ENCODE assay signal across 8 cellular contexts in the genomic region with DNA sequence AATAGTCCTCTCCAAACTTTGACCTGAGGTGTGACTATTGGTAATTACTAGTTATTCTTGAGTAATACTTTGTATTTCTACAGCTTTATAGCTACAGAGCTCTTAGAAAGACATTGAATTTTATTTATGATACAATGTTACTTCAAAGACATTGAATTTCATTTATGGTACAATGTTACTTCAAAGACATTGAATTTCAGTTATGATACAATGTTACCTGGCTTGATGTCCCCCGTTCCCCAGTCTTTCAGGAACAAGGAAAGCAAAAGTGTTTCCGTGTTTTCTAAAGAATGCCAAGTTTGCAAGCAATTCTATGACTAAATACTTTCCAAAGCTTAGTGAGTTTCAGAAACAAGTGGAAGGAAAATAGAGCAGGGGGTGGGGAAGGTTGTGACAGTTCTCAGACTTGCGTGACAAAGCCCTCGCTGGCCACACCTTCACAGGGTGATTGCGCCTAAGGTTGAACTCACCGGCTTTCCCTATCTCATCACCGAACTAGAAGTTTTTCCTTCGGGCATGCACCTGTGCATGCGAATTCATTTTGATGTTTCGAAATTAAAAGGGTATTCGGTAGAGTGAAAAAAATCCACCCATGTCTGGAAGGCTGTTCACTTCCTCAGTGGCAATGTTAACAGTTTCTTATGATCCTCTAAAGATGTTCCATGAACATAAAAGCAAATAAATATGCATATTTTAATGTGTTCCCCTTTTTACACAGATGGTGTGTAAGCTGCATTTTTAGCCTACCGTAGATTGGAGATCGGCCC.
DNase-seq lines count a peak whose midpoint lies in the region; ATAC-seq and TF ChIP-seq lines count a peak whose summit lies in the region.

No MANE protein-coding gene starts in this region.

- POLR2A ChIA-PET in HEK293T (lab: Yijun Ruan, JAX): interaction anchor here (1.0 to 3.2 kb wide), 4 partner anchors 18 to 160 kb away, joined by 3 to 32 read pairs (median 6); a partner anchor contains a TSS

- peaks cover 8% of the 10 kb centered on the region; the same call in 1 of the 2 replicates for H3K4me1 ChIP-seq in iPS-20b (ENCODE audit: insufficient read depth, low read length)

- peak overlapping the region; percentile 94 for H3K4me2 ChIP-seq in SU-DHL-6 (ENCODE audit: low read depth, low read length, poor library complexity, severe bottlenecking)

- H3K79me2 ChIP-seq in SU-DHL-6 (ENCODE audit: insufficient read depth, low read length): peaks cover 37% of the 10 kb centered on the region

- no peak for TF ChIP-seq CTCF in SU-DHL-6 (IDR thresholded peaks at IDR 0.05; ENCODE audit: insufficient read depth, low read length, poor library complexity, severe bottlenecking)

- peak overlapping the region; percentile 44 for H2AFZ ChIP-seq in SU-DHL-6 (ENCODE audit: low read depth, low read length, severe bottlenecking)

- H3K9me3 ChIP-seq in SU-DHL-6 (ENCODE audit: insufficient read depth, low read length) (no peaks in the 10 kb centered on the region), iPS-20b (ENCODE audit: insufficient read depth, low read depth, low read length) (no peaks in the 10 kb centered on the region)

- DNase-seq in AG20443 (ENCODE audit: low spot score) (peak; percentile 50), HEK293T (ENCODE audit: extremely low spot score) (peak; percentile 31), amniotic epithelial cell (ENCODE audit: low read depth) (peak; percentile 27)
- peak; percentile 85 for DNase-seq in stimulated activated CD4-positive, alpha-beta T cell treated with anti-CD3 and anti-CD28 coated beads, Interleukin-15, amount 100 ng/mL, for 24 hours

- peak overlapping the region; percentile 88 for H3K9ac ChIP-seq in SU-DHL-6 (ENCODE audit: low read length)
- H3K9ac ChIP-seq in iPS-20b (ENCODE audit: low read depth, low read length): peak overlapping the region; percentile 98; the same call in 1 of the 2 replicates

- H3K27ac ChIP-seq in SU-DHL-6 (ENCODE audit: low read depth, low read length) (peak overlapping the region; percentile 66), iPS-20b (ENCODE audit: low read length) (no peak overlapping the region)

- no peak for ATAC-seq in HG02981 (IDR thresholded peaks at IDR 0.05; ENCODE audit: unreplicated experiment)
- ATAC-seq in GM18511 (IDR thresholded peaks at IDR 0.05; ENCODE audit: unreplicated experiment): no peak

- H3K4me3 ChIP-seq in SU-DHL-6 (ENCODE audit: insufficient read depth, low read length, poor library complexity, severe bottlenecking): peak overlapping the region; percentile 65
- peak overlapping the region; percentile 100 for H3K4me3 ChIP-seq in iPS-20b (ENCODE audit: low read length)

- no peaks in the 10 kb centered on the region for H3F3A ChIP-seq in SU-DHL-6 (ENCODE audit: insufficient read depth)

- no peaks in the 10 kb centered on the region for H3K9me2 ChIP-seq in SU-DHL-6 (replicated peaks; ENCODE audit: insufficient read depth, low read length)

- H3K27me3 ChIP-seq in SU-DHL-6 (ENCODE audit: low read length): no peaks in the 10 kb centered on the region
- H3K27me3 ChIP-seq in iPS-20b (ENCODE audit: insufficient read depth, low read length): no peaks in the 10 kb centered on the region

- CTCF ChIA-PET in HEK293T (lab: Yijun Ruan, JAX): interaction anchor here (0.6 kb wide), 1 partner anchor 29 kb away, joined by 4 read pairs; no protein-coding TSS in a partner anchor

- H4K20me1 ChIP-seq in SU-DHL-6 (ENCODE audit: low read depth, low read length): peaks cover 24% of the 10 kb centered on the region

- H3K36me3 ChIP-seq in SU-DHL-6 (ENCODE audit: low read length) (peaks cover 19% of the 10 kb centered on the region), iPS-20b (ENCODE audit: insufficient read depth, low read depth, low read length) (peaks cover 24% of the 10 kb centered on the region)

TF ChIP-seq in HEK293T, 16 proteins besides CTCF, POLR2A, EP300 and RAD21:
- TF ChIP-seq ELF4 (IDR thresholded peaks at IDR 0.05) (no peak), HDGF (IDR thresholded peaks at IDR 0.05; ENCODE audit: borderline replicate concordance) (no peak), ZNF384 (IDR thresholded peaks at IDR 0.05) (no peak), CTBP1 (IDR thresholded peaks at IDR 0.05; ENCODE audit: borderline replicate concordance) (no peak), TARDBP (IDR thresholded peaks at IDR 0.05) (no peak), LEF1 (IDR thresholded peaks at IDR 0.05; ENCODE audit: borderline replicate concordance) (no peak), FOXA1 (IDR thresholded peaks at IDR 0.05) (no peak)

Comparison
In these comparisons a context has a peak if more than half of its experiments do, and no peak if none do; other contexts are left out.
1. DNase-seq: peak in every context shown above with its lines; median percentile 85 in stimulated activated CD4-positive, alpha-beta T cell treated with anti-CD3 and anti-CD28 coated beads, Interleukin-15, amount 100 ng/mL, for 24 hours; 50 in AG20443; 31 in HEK293T; 27 in amniotic epithelial cell.